ENCODE assay signal across 1 cellular context in genomic region chr1:227846265-227846858, GRCh38.
TF ChIP-seq lines count a peak whose summit lies in the region.

No MANE protein-coding gene starts in this region.

TF ChIP-seq in K562, 482 proteins besides CTCF, POLR2A, EP300 and RAD21 (continued from another document):
- TF ChIP-seq NR0B1 (IDR thresholded peaks at IDR 0.05; ENCODE audit: partially characterized antibody) (no peak), ARID1B (IDR thresholded peaks at IDR 0.05) (peak; percentile 52; the same call in 1 of the 2 replicates), SP2 (IDR thresholded peaks at IDR 0.05; ENCODE audit: extremely low read depth, low read depth, low read length, poor library complexity, severe bottlenecking) (no peak)
- TF ChIP-seq, protein P1, sequence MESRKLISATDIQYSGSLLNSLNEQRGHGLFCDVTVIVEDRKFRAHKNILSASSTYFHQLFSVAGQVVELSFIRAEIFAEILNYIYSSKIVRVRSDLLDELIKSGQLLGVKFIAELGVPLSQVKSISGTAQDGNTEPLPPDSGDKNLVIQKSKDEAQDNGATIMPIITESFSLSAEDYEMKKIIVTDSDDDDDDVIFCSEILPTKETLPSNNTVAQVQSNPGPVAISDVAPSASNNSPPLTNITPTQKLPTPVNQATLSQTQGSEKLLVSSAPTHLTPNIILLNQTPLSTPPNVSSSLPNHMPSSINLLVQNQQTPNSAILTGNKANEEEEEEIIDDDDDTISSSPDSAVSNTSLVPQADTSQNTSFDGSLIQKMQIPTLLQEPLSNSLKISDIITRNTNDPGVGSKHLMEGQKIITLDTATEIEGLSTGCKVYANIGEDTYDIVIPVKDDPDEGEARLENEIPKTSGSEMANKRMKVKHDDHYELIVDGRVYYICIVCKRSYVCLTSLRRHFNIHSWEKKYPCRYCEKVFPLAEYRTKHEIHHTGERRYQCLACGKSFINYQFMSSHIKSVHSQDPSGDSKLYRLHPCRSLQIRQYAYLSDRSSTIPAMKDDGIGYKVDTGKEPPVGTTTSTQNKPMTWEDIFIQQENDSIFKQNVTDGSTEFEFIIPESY (CRISPR knock-in tag; IDR thresholded peaks at IDR 0.05) = no peak
